Comparison of ENCODE assay signal across 8 cellular contexts in genomic region chr19:11813801-11814706, GRCh38. TPM values are rescaled to one million over a fixed set of nuclear protein-coding genes. Genes with fewer than 3 reads are reported as not detected.
DNase-seq lines count a peak whose midpoint lies in the region; ATAC-seq and TF ChIP-seq lines count a peak whose summit lies in the region.

ZNF440 (plus strand) TSS chr19:11814273; CDS start chr19:11814448, 175 bp downstream.

- H3K36me3 ChIP-seq in WERI-Rb-1 (peaks cover 11% of the 10 kb centered on the region; the same call in 1 of the 2 replicates), spleen (peaks cover 0 to 2% (median 0%) of the 10 kb centered on the region in 6 donors)

- intact Hi-C loops in spleen (cut with DNase I; ENCODE audit: low total_unique reads), result no loop called here

- ATAC-seq in HG03039 (IDR thresholded peaks at IDR 0.05; ENCODE audit: unreplicated experiment), result peak; percentile 95

- no peaks in the 10 kb centered on the region for H3K9me3 ChIP-seq in WERI-Rb-1 (ENCODE audit: severe bottlenecking)
- H3K9me3 ChIP-seq in spleen, result peaks cover 0 to 12% (median 7%) of the 10 kb centered on the region in 8 donors

- H3K27me3 ChIP-seq in WERI-Rb-1 (ENCODE audit: insufficient read depth, low read depth, severe bottlenecking), result no peaks in the 10 kb centered on the region
- no peaks in the 10 kb centered on the region for H3K27me3 ChIP-seq in spleen (replicated peaks in 1 of 7)

- H3K27ac ChIP-seq in WERI-Rb-1, result peak within 1 kb of the TSS; percentile 75
- H3K27ac ChIP-seq in spleen, result peak within 1 kb of the TSS; percentile 70 to 92 (median 88)

- H3K4me3 ChIP-seq in WERI-Rb-1 (ENCODE audit: low read depth, low read length) (peak within 1 kb of the TSS; percentile 93), cardiac fibroblast (replicated peaks in 1 of 2; ENCODE audit: low read depth in 2 of 2, low read length in 2 of 2) (peak within 1 kb of the TSS; percentile 85 to 94), spleen (peak within 1 kb of the TSS; percentile 75 to 96 (median 78))

- H3K4me1 ChIP-seq in spleen, result peaks cover 5 to 30% (median 23%) of the 10 kb centered on the region in 6 donors

- peak; percentile 55 for DNase-seq in SIG-M5 treated with dmso at 0.1 percent for 504 hours (lab: John Stamatoyannopoulos, UW; ENCODE audit: unreplicated experiment)
- DNase-seq in SIG-M5 (lab: John Stamatoyannopoulos, UW), result no peak
- DNase-seq in NCI-H2107 treated with DMSO at 0.1 percent for 48 hours (lab: John Stamatoyannopoulos, UW; ENCODE audit: unreplicated experiment), result peak; percentile 61
- DNase-seq in WERI-Rb-1, result peak; percentile 97
- DNase-seq in cardiac fibroblast (ENCODE audit: low read depth in 2 of 2), result peak; percentile 92 to 94
- peak; percentile 94 for DNase-seq in inferior parietal cortex (ENCODE audit: extremely low spot score)
- peak; percentile 97 for DNase-seq in spleen

- TF ChIP-seq CTCF in WERI-Rb-1 (IDR thresholded peaks at IDR 0.05; ENCODE audit: low read depth, low read length), result no peak
- TF ChIP-seq CTCF in cardiac fibroblast (IDR thresholded peaks at IDR 0.05; ENCODE audit: low read depth, low read length), result no peak
- TF ChIP-seq CTCF in spleen (IDR thresholded peaks at IDR 0.05 in 8 of 11, conservative IDR thresholded peaks at IDR 0.05 in 3 of 11), result peak in 2 of 11 experiments; percentile 7 to 29

- 0 to 1% (median 0%) methylated on average over 27 to 60 of the region's 60 CpGs for WGBS in spleen, 5 donors

- TF ChIP-seq POLR2A in spleen (IDR thresholded peaks at IDR 0.05), result peak in 1 of 3 donors; percentile 14

RNA-seq across cellular contexts. Expression of gene ZNF440, which starts in this region (rescaled TPM):
- 10 to 100 TPM; 12.7 to 19.0 (median 17.5) TPM for total RNA-seq in spleen
- 1 to 10 TPM; 2.6 to 4.8 (median 2.7) TPM for polyA plus RNA-seq in spleen
